Comparison of ENCODE assay signal across 17 cellular contexts in the genomic region with DNA sequence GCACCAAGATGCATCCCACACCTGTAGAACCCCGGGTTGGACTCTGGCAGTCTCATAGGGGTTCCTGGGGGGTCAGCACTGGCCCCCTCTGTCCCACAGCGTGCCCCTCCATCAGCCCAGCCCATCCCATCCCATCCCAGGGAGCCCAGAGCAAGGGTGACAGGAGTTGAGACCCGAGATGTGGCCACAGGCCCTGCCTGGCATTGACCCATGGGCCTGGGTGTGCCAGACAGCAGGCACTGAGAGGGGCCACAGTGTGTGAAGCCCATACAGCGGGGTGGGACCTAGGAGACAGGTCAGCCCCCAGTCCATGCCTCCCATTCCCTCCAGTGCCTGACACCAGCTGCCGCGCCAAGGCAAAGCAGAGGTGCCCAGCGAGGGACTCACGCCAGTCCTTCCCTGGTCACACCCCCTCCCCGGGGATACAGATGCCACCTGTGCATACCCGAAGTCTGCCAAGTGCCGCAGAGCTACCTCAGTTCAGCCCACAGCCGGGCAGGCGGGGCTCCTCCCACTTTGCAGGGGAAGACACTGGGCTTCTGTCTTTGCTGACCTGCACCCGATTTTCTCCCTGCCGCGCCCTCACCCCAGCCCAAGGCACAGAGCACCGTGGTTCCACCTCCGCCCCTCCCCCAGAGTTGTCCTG. TPM values are rescaled to one million over a fixed set of nuclear protein-coding genes. Genes with fewer than 3 reads are reported as not detected.
DNase-seq lines count a peak whose midpoint lies in the region; ATAC-seq and TF ChIP-seq lines count a peak whose summit lies in the region.
"Had no signal": no experiment of that assay in that cellular context is flagged by ENCODE, and none has a peak within 500 bp of the region (broad histone marks: within the 10 kb centered on the region; RNA-seq: fewer than 3 reads in every experiment).

No MANE protein-coding gene starts in this region.

- TF ChIP-seq CTCF in WERI-Rb-1 (IDR thresholded peaks at IDR 0.05; ENCODE audit: low read depth, low read length) (no peak), suprapubic skin (IDR thresholded peaks at IDR 0.05) (no peak), RWPE1 (conservative IDR thresholded peaks at IDR 0.05; ENCODE audit: low read depth) (no peak)

- TF ChIP-seq POLR2A in suprapubic skin (IDR thresholded peaks at IDR 0.05): no peak

- CTCF ChIA-PET in RWPE1 (lab: Yijun Ruan, JAX): no interaction called here

- H3K36me3 ChIP-seq in WERI-Rb-1: no peaks in the 10 kb centered on the region
- no peaks in the 10 kb centered on the region for H3K36me3 ChIP-seq in suprapubic skin
- H3K36me3 ChIP-seq: esophagus squamous epithelium, neural progenitor cell had no signal

- H3K4me1 ChIP-seq in suprapubic skin: peaks cover 43% of the 10 kb centered on the region

- H3K27ac ChIP-seq in WERI-Rb-1 (no peak overlapping the region), suprapubic skin (no peak overlapping the region), RWPE1 (no peak overlapping the region)
- H3K27ac ChIP-seq: hepatocyte, neural progenitor cell had no signal

- H3K9me3 ChIP-seq in WERI-Rb-1 (ENCODE audit: severe bottlenecking) (no peaks in the 10 kb centered on the region), suprapubic skin (no peaks in the 10 kb centered on the region)
- H3K9me3 ChIP-seq: Caco-2, esophagus squamous epithelium had no signal

- H3K4me3 ChIP-seq in WERI-Rb-1 (ENCODE audit: low read depth, low read length) (no peak overlapping the region), suprapubic skin (no peak overlapping the region)
- H3K4me3 ChIP-seq: esophagus squamous epithelium, hepatocyte, neural progenitor cell had no signal

- H3K27me3 ChIP-seq in WERI-Rb-1 (ENCODE audit: insufficient read depth, low read depth, severe bottlenecking) (no peaks in the 10 kb centered on the region), suprapubic skin (peaks cover 32% of the 10 kb centered on the region)
- H3K27me3 ChIP-seq: hepatocyte, neural progenitor cell had no signal

- no peak for ATAC-seq in SK-N-SH treated with all-trans-retinoic acid at 6 μM for 48 hours

- WGBS in suprapubic skin: 52% methylated on average over 13 of the region's 18 CpGs

- POLR2A ChIA-PET in RWPE1 (lab: Yijun Ruan, JAX; ENCODE audit: low non-redundant PET): no interaction called here

- DNase-seq in NCI-H524 (lab: John Stamatoyannopoulos, UW) (peak; percentile 36 to 62), NCI-H524 treated with DMSO at 0.1 percent for 48 hours (lab: John Stamatoyannopoulos, UW) (no peak), WERI-Rb-1 (peak; percentile 8), islet precursor cell (peak; percentile 42), suprapubic skin (ENCODE audit: low spot score in 2 of 2) (peak; percentile 64 to 78), RWPE1 (ENCODE audit: low spot score) (no peak)
- DNase-seq in activated CD4-positive, alpha-beta T cell treated with anti-CD3 and anti-CD28 coated beads for 1 hour: no peak
- DNase-seq: ACHN, activated B cell treated with CpG ODN at 0.5 μM for 24 hours, esophagus squamous epithelium, HFFc6, MM.1S, small intestine had no signal

- TF ChIP-seq EP300 in suprapubic skin (IDR thresholded peaks at IDR 0.05): no peak

TF ChIP-seq in SK-N-SH treated with all-trans-retinoic acid at 6 μM for 48 hours, 23 proteins besides CTCF, POLR2A, EP300 and RAD21:
- TF ChIP-seq CSRNP3 (CRISPR knock-in tag; IDR thresholded peaks at IDR 0.05): no peak
- TF ChIP-seq ZNF565 (CRISPR knock-in tag; conservative IDR thresholded peaks at IDR 0.05; ENCODE audit: low read depth): no peak
- no peak for TF ChIP-seq ZNF8 (CRISPR knock-in tag; IDR thresholded peaks at IDR 0.05)
- no peak for TF ChIP-seq ZFP3 (CRISPR knock-in tag; IDR thresholded peaks at IDR 0.05)
- no peak for TF ChIP-seq ZNF70 (CRISPR knock-in tag; IDR thresholded peaks at IDR 0.05)
- no peak for TF ChIP-seq CREB5 (CRISPR knock-in tag; IDR thresholded peaks at IDR 0.05; ENCODE audit: low read depth)
- no peak for TF ChIP-seq TSHZ2 (CRISPR knock-in tag; IDR thresholded peaks at IDR 0.05)
- no peak for TF ChIP-seq GLIS3 (CRISPR knock-in tag; IDR thresholded peaks at IDR 0.05)
- no peak for TF ChIP-seq SNAI2 (CRISPR knock-in tag; IDR thresholded peaks at IDR 0.05)
TF ChIP-seq in SK-N-SH treated with all-trans-retinoic acid at 6 μM for 48 hours: peak in this region for 0.

RNA-seq across cellular contexts. Expression of gene CYP46A1, which starts 50.4 kb away (rescaled TPM):
- 1 to 10 TPM in 2 of 4 donors, under 1 TPM in 1, not detected in 1; 0.47 to 2.0 (median 1.0) TPM for total RNA-seq in suprapubic skin
- total RNA-seq: activated B cell treated with CpG ODN at 0.5 μM for 24 hours had no signal

RNA-seq across cellular contexts. Expression of gene EML1, which starts 58.7 kb away (rescaled TPM):
- 10 to 100 TPM in 3 of 4 donors, 1 to 10 TPM in 1; 9.6 to 17.6 (median 15.4) TPM for total RNA-seq in suprapubic skin
- total RNA-seq: activated B cell treated with CpG ODN at 0.5 μM for 24 hours had no signal

Comparison
In these comparisons a context has a peak if more than half of its experiments do, and no peak if none do; other contexts are left out.
1. DNase-seq: peak in NCI-H524 (2 of 2), WERI-Rb-1 (single experiment), islet precursor cell (single experiment) and suprapubic skin (2 of 2); none in NCI-H524 treated with DMSO at 0.1 percent for 48 hours (single experiment), RWPE1 (single experiment) and activated CD4-positive, alpha-beta T cell treated with anti-CD3 and anti-CD28 coated beads for 1 hour (single experiment).